ENCODE assay signal across 6 cellular contexts in genomic region chr7:9681284-9681683, GRCh38.
"Had no signal": no experiment of that assay in that cellular context is flagged by ENCODE, and none has a peak within 500 bp of the region (broad histone marks: within the 10 kb centered on the region; RNA-seq: fewer than 3 reads in every experiment).

No MANE protein-coding gene starts in this region.

- H3K4me2 ChIP-seq: GM23338 had no signal

- H2AFZ ChIP-seq: GM23338 had no signal

- H3K4me3 ChIP-seq: GM23338 had no signal

- DNase-seq: H9, HCEC 1CT, KG1 had no signal

- ATAC-seq: GM23338 had no signal

- FAIRE-seq: H1, HTR-8/SVneo had no signal
